1 cellular context compared by ENCODE assay signal in genomic region chr3:14864131-14864530, GRCh38.
TF ChIP-seq lines count a peak whose summit lies in the region.

No MANE protein-coding gene starts in this region.

TF ChIP-seq in SK-N-SH, 30 proteins besides CTCF, POLR2A, EP300 and RAD21 (continued from another document):
- TF ChIP-seq NRF1 (IDR thresholded peaks at IDR 0.05; ENCODE audit: low read depth, low read length) (no peak), POLR2AphosphoS5 (IDR thresholded peaks at IDR 0.05; ENCODE audit: low read depth, low read length) (no peak), FOXJ3 (CRISPR knock-in tag; IDR thresholded peaks at IDR 0.05) (no peak), RCOR1 (IDR thresholded peaks at IDR 0.05; ENCODE audit: low read length) (no peak)
